In the genomic region with DNA sequence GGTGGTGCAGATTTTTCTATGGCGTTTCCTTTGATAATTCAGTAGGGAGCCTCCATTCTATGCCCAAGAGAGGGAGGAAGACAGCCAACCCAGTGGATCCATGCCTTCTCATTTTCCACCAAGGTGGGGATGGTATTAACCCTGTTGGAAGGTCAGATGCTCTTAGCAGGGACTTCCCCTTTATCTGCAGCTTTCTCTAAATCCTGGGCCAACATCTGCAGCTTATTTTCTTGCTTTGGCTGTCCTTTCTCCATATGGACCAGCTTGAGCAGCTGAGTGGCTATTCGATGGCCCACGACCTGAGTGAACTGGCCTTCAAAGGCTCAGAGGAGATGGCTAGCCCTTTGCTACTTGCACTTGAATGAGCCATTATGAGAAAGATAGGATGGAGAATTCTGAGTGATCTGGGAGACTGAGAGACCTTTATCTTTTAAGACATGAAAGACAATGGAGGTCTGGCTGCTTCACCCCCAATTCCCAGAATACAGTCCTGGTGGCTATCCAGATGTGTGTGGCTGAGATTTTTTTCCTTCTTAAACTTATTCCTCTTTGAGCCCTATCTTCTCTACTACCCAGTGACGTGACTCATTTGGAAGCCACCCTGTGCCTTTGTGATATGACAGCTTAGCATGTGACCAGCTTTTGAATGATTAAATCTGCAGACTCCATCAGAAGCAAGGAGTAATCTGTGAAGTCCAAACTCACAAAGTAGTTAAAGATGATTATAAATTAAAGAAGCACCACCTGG, we compare ENCODE assay signal across 7 cellular contexts. TPM values are rescaled to one million over a fixed set of nuclear protein-coding genes. Genes with fewer than 3 reads are reported as not detected.
DNase-seq lines count a peak whose midpoint lies in the region; ATAC-seq and TF ChIP-seq lines count a peak whose summit lies in the region.

No MANE protein-coding gene starts in this region.

- no peak overlapping the region for H2AFZ ChIP-seq in OCI-LY3 (ENCODE audit: low read depth, low read length)

- intact Hi-C loops in left cardiac atrium (cut with DNase I): no loop called here

- peak overlapping the region; percentile 18 for H3K4me2 ChIP-seq in OCI-LY3 (ENCODE audit: low read length)

- H3K4me3 ChIP-seq in OCI-LY3 (ENCODE audit: low read length) (no peak overlapping the region), subcutaneous abdominal adipose tissue (ENCODE audit: low read depth in 1 of 5, low read length in 5 of 5) (no peak overlapping the region)

- no peaks in the 10 kb centered on the region for H3K9me3 ChIP-seq in OCI-LY3 (ENCODE audit: insufficient read depth, low read length)
- H3K9me3 ChIP-seq in subcutaneous abdominal adipose tissue (ENCODE audit: control insufficient read depth in 5 of 5, low read length in 5 of 5): no peaks in the 10 kb centered on the region

- ATAC-seq in GM21619 (IDR thresholded peaks at IDR 0.05; ENCODE audit: unreplicated experiment) (peak; percentile 20), left cardiac atrium (peak; percentile 15 to 56)

- in situ Hi-C loops in KBM-7 (cut with MboI; ENCODE audit: low pct_unique_long_range_greater_than_20kb, low sequenced_read_pairs): no loop called here

- no peaks in the 10 kb centered on the region for H3K27me3 ChIP-seq in OCI-LY3 (ENCODE audit: low read depth, low read length)
- H3K27me3 ChIP-seq in subcutaneous abdominal adipose tissue (ENCODE audit: control insufficient read depth in 5 of 5, insufficient read depth in 4 of 5, low read length in 5 of 5): no peaks in the 10 kb centered on the region

- peaks cover 46% of the 10 kb centered on the region for H3K4me1 ChIP-seq in OCI-LY3 (ENCODE audit: low read length)
- H3K4me1 ChIP-seq in subcutaneous abdominal adipose tissue (ENCODE audit: control insufficient read depth in 5 of 5, insufficient read depth in 5 of 5, low read length in 5 of 5): peaks cover 10 to 43% (median 37%) of the 10 kb centered on the region in 5 donors

- H3K36me3 ChIP-seq in OCI-LY3 (replicated peaks; ENCODE audit: low read depth, low read length) (peaks cover 6% of the 10 kb centered on the region), subcutaneous abdominal adipose tissue (ENCODE audit: control insufficient read depth in 5 of 5, insufficient read depth in 5 of 5, low read length in 5 of 5) (no peaks in the 10 kb centered on the region)

- no peak overlapping the region for H3K27ac Mint-ChIP-seq in osteocyte (ENCODE audit: unreplicated experiment)

- H3K4me1 Mint-ChIP-seq in osteocyte (ENCODE audit: unreplicated experiment): peaks cover 42% of the 10 kb centered on the region

- H3K4me3 Mint-ChIP-seq in osteocyte (ENCODE audit: unreplicated experiment): no peak overlapping the region

- H3K36me3 Mint-ChIP-seq in osteocyte (ENCODE audit: unreplicated experiment): no peaks in the 10 kb centered on the region

- DNase-seq in left cardiac atrium: no peak
- no peak for DNase-seq in stimulated activated naive CD4-positive, alpha-beta T cell treated with Interleukin-2 at 50 U/mL for 16 hours (lab: John Stamatoyannopoulos, UW)
- no peak for DNase-seq in osteocyte (ENCODE audit: extremely low spot score, unreplicated experiment)
- DNase-seq in KBM-7: no peak

- no peak for TF ChIP-seq CTCF in OCI-LY3 (IDR thresholded peaks at IDR 0.05; ENCODE audit: low read depth, low read length)
- no peak for TF ChIP-seq CTCF in osteocyte (IDR thresholded peaks at IDR 0.05)

- H3K79me2 ChIP-seq in OCI-LY3 (ENCODE audit: low read length): peaks cover 99% of the 10 kb centered on the region

- peaks cover 94% of the 10 kb centered on the region for H4K20me1 ChIP-seq in OCI-LY3 (ENCODE audit: insufficient read depth, low read length)

- H3K9ac ChIP-seq in OCI-LY3 (ENCODE audit: low read length) (no peak overlapping the region), subcutaneous abdominal adipose tissue (ENCODE audit: low read length in 5 of 5) (peak overlapping the region in 1 of 5 donors; percentile 10)

- H3K9me3 Mint-ChIP-seq in osteocyte (ENCODE audit: unreplicated experiment): no peaks in the 10 kb centered on the region

- H3K27ac ChIP-seq in OCI-LY3 (ENCODE audit: low read length) (no peak overlapping the region), subcutaneous abdominal adipose tissue (ENCODE audit: low read depth, low read length) (peak overlapping the region; percentile 86)

- no peaks in the 10 kb centered on the region for H3K27me3 Mint-ChIP-seq in osteocyte (ENCODE audit: unreplicated experiment)

RNA-seq across cellular contexts. Expression of a gene that starts 39.6 kb away (rescaled TPM):
- 100 to 1,000 TPM; 197 to 211 TPM for total RNA-seq in left cardiac atrium
- total RNA-seq in osteocyte: 30.7 and 35.7 TPM in 2 replicates
